Comparison of ENCODE assay signal across 8 cellular contexts in genomic region chr6:43426928-43427405, GRCh38. TPM values are rescaled to one million over a fixed set of nuclear protein-coding genes. Genes with fewer than 3 reads are reported as not detected.
A peak's percentile ranks its signal among the peaks of the same experiment; 100 is the strongest.
DNase-seq lines count a peak whose midpoint lies in the region; ATAC-seq and TF ChIP-seq lines count a peak whose summit lies in the region.

No MANE protein-coding gene starts in this region.

- H3K79me2 ChIP-seq in trophoblast cell (ENCODE audit: control insufficient read depth, insufficient read depth, low read length, poor library complexity) = peaks cover 4% of the 10 kb centered on the region

- CTCF ChIA-PET in Panc1 (lab: Charles Lee) = interaction anchor here (0.5 to 1.0 kb wide), 4 partner anchors 11 to 257 kb away, joined by 3 to 6 read pairs (median 4); no protein-coding TSS in a partner anchor

- H4K91ac ChIP-seq in trophoblast cell (ENCODE audit: low read depth, low read length) = peak overlapping the region; percentile 44

- H3K27ac ChIP-seq in Panc1 (ENCODE audit: low read length) = peak overlapping the region; percentile 97
- no peak overlapping the region for H3K27ac ChIP-seq in trophoblast cell (ENCODE audit: low read depth, low read length)

- TF ChIP-seq CTCF in Panc1 (IDR thresholded peaks at IDR 0.05) (no peak), epithelial cell of proximal tubule (conservative IDR thresholded peaks at IDR 0.05; ENCODE audit: low read depth, low read length) (no peak)

- no peak overlapping the region for H3K4ac ChIP-seq in trophoblast cell (ENCODE audit: low read depth, low read length)

- no TSS peak for BruUV-seq in Panc1 (replicated peaks; lab: Mats Ljungman, UMichigan)

- H3K4me1 ChIP-seq in ES-I3 (ENCODE audit: insufficient read depth, low read length) = no peaks in the 10 kb centered on the region; the same call in 1 of the 2 replicates
- H3K4me1 ChIP-seq in Panc1 (ENCODE audit: control insufficient read depth, insufficient read depth, low read length) = peaks cover 10% of the 10 kb centered on the region
- H3K4me1 ChIP-seq in trophoblast cell (ENCODE audit: control insufficient read depth in 1 of 2, insufficient read depth in 2 of 2, low read length in 2 of 2) = peaks cover 3% of the 10 kb centered on the region in 2 experiments

- H2BK5ac ChIP-seq in trophoblast cell (ENCODE audit: low read depth, low read length, poor library complexity) = no peak overlapping the region

- H2AK5ac ChIP-seq in trophoblast cell (ENCODE audit: low read length) = no peak overlapping the region

- no peak overlapping the region for H2BK12ac ChIP-seq in trophoblast cell (ENCODE audit: low read length)

- in situ Hi-C loops in Panc1 (cut with HindIII; ENCODE audit: low pct_unique_long_range_greater_than_20kb, low sequenced_read_pairs) = no loop called here

- H3K23ac ChIP-seq in trophoblast cell (ENCODE audit: low read length) = no peak overlapping the region

- H3K9me3 ChIP-seq in ES-I3 (ENCODE audit: control insufficient read depth, insufficient read depth, low read length) (peaks cover 2% of the 10 kb centered on the region; the same call in 1 of the 2 replicates), Panc1 (ENCODE audit: control insufficient read depth, insufficient read depth, low read depth, low read length) (no peaks in the 10 kb centered on the region), trophoblast cell (ENCODE audit: insufficient read depth, low read depth, low read length) (no peaks in the 10 kb centered on the region)

- DNase-seq in Panc1 (ENCODE audit: low read depth, low spot score) = no peak
- DNase-seq in epithelial cell of proximal tubule (ENCODE audit: low read depth) = no peak
- DNase-seq in trophoblast cell = no peak
- no peak for DNase-seq in COLO668 (lab: John Stamatoyannopoulos, UW; ENCODE audit: unreplicated experiment)

- POLR2A ChIA-PET in Panc1 (lab: Charles Lee) = interaction anchor here (0.6 kb wide), 1 partner anchor 70 kb away, joined by 4 read pairs; no protein-coding TSS in a partner anchor

- no peaks in the 10 kb centered on the region for H3K27me3 ChIP-seq in Panc1 (ENCODE audit: control insufficient read depth, insufficient read depth, low read length)
- H3K27me3 ChIP-seq in trophoblast cell (ENCODE audit: insufficient read depth, low read length) = no peaks in the 10 kb centered on the region

- H2AFZ ChIP-seq in trophoblast cell (ENCODE audit: insufficient read depth, low read length, poor library complexity) = peak overlapping the region; percentile 50

- peak overlapping the region; percentile 21 for H3K18ac ChIP-seq in trophoblast cell (ENCODE audit: low read length)

- H3K4me3 ChIP-seq in Panc1 (ENCODE audit: low read depth in 2 of 2, low read length in 2 of 2) = peak overlapping the region; percentile 79 to 99
- H3K4me3 ChIP-seq in epithelial cell of proximal tubule (ENCODE audit: low read depth, low read length) = peak overlapping the region; percentile 94
- peak overlapping the region; percentile 96 for H3K4me3 ChIP-seq in trophoblast cell (ENCODE audit: low read depth, low read length)

- peak overlapping the region; percentile 5 for H3K14ac ChIP-seq in trophoblast cell (ENCODE audit: low read length)

- no peak overlapping the region for H2BK120ac ChIP-seq in trophoblast cell (ENCODE audit: insufficient read depth, low read length, poor library complexity)

- peak overlapping the region; percentile 82 for H4K8ac ChIP-seq in trophoblast cell (ENCODE audit: low read depth, low read length)

- no peaks in the 10 kb centered on the region for H3K36me3 ChIP-seq in ES-I3 (ENCODE audit: insufficient read depth, low read length)
- peaks cover 2% of the 10 kb centered on the region; the same call in 1 of the 2 replicates for H3K36me3 ChIP-seq in Panc1 (ENCODE audit: control insufficient read depth, insufficient read depth, low read length)
- H3K36me3 ChIP-seq in trophoblast cell (ENCODE audit: control insufficient read depth in 1 of 2, insufficient read depth in 2 of 2, low read length in 2 of 2) = peaks cover under 1% of the 10 kb centered on the region in 2 experiments

- ATAC-seq in Panc1 = no peak
- no peak for ATAC-seq in HG02970 (IDR thresholded peaks at IDR 0.05; ENCODE audit: low FRiP score, unreplicated experiment)
- ATAC-seq in GM21390 (IDR thresholded peaks at IDR 0.05; ENCODE audit: unreplicated experiment) = no peak
- ATAC-seq in HG03095 (IDR thresholded peaks at IDR 0.05; ENCODE audit: unreplicated experiment) = no peak

- H4K12ac ChIP-seq in trophoblast cell (ENCODE audit: low read depth, low read length) = peak overlapping the region; percentile 43

- peak overlapping the region; percentile 94 for H3K4me2 ChIP-seq in trophoblast cell (ENCODE audit: low read length)

- H3K9ac ChIP-seq in ES-I3 (ENCODE audit: low read depth, low read length) = peak overlapping the region; percentile 85; the same call in 1 of the 2 replicates
- H3K9ac ChIP-seq in trophoblast cell (ENCODE audit: low read length) = peak overlapping the region; percentile 6

- peaks cover 7% of the 10 kb centered on the region for H3K79me1 ChIP-seq in trophoblast cell (ENCODE audit: low read length)

- intact Hi-C loops in Panc1 (cut with micrococcal nuclease; ENCODE audit: unreplicated experiment) = no loop called here

- no CpG with 5 or more reads among the region's 23 CpGs for WGBS in trophoblast cell (ENCODE audit: extremely low coverage, insufficient coverage, insufficient read length)

RNA-seq across cellular contexts. Expression of gene ABCC10, which starts 0.4 kb away (rescaled TPM):
- total RNA-seq in Panc1 (2021; ENCODE audit: unreplicated experiment) (52.7 TPM), epithelial cell of proximal tubule (10.6 and 19.6 TPM in 2 replicates)
- polyA plus RNA-seq in Panc1 (2012; ENCODE audit: insufficient read length) = 40.9 TPM
- 28.0 and 28.3 TPM in 2 replicates for polyA plus RNA-seq in trophoblast cell (2013)

RNA-seq across cellular contexts. Expression of gene DLK2, which starts 28.4 kb away (rescaled TPM):
- total RNA-seq in Panc1 (2021; ENCODE audit: unreplicated experiment) (19.1 TPM), epithelial cell of proximal tubule (0.12 and 0.29 TPM in 2 replicates)
- 28.1 TPM for polyA plus RNA-seq in Panc1 (2012; ENCODE audit: insufficient read length)
- polyA plus RNA-seq in trophoblast cell (2013) = 12.6 and 13.6 TPM in 2 replicates

RNA-seq across cellular contexts. Expression of gene TJAP1, which starts 50.4 kb away (rescaled TPM):
- 42.7 TPM for total RNA-seq in Panc1 (2021; ENCODE audit: unreplicated experiment)
- 37.8 TPM for polyA plus RNA-seq in Panc1 (2012; ENCODE audit: insufficient read length)
- 17.8 and 18.3 TPM in 2 replicates for total RNA-seq in epithelial cell of proximal tubule
- polyA plus RNA-seq in trophoblast cell (2013) = 21.4 and 21.9 TPM in 2 replicates

RNA-seq across cellular contexts. Expression of gene ZNF318, which starts 57.5 kb away (rescaled TPM):
- total RNA-seq in Panc1 (2021; ENCODE audit: unreplicated experiment) (28.0 TPM), epithelial cell of proximal tubule (7.5 and 7.7 TPM in 2 replicates)
- 10.6 TPM for polyA plus RNA-seq in Panc1 (2012; ENCODE audit: insufficient read length)
- polyA plus RNA-seq in trophoblast cell (2013) = 13.9 and 15.4 TPM in 2 replicates

Comparison
In these comparisons a context has a peak if more than half of its experiments do, and no peak if none do; other contexts are left out.
1. RNA of gene DLK2, which starts 28.4 kb away (total RNA-seq): 19.1 TPM in Panc1 (single experiment); 0.12 to 0.29 TPM in epithelial cell of proximal tubule; every median in the first group is over 10 times any median in the second.
2. Peak in every context shown above with its lines, with median percentiles within 50 percentile points of each other: H3K4me3 ChIP-seq.